11 cellular contexts compared by ENCODE assay signal in genomic region chr5:63959177-63959982, GRCh38. TPM values are rescaled to one million over a fixed set of nuclear protein-coding genes. Genes with fewer than 3 reads are reported as not detected.
A peak's percentile ranks its signal among the peaks of the same experiment; 100 is the strongest.
DNase-seq lines count a peak whose midpoint lies in the region; ATAC-seq, FAIRE-seq and TF ChIP-seq lines count a peak whose summit lies in the region.
"Had no signal": no experiment of that assay in that cellular context is flagged by ENCODE, and none has a peak within 500 bp of the region (broad histone marks: within the 10 kb centered on the region; RNA-seq: fewer than 3 reads in every experiment).

No MANE protein-coding gene starts in this region.

- H3K27me3 Mint-ChIP-seq in type B pancreatic cell = peaks cover 71% of the 10 kb centered on the region
- peaks cover 11 to 13% of the 10 kb centered on the region in 2 donors for H3K27me3 Mint-ChIP-seq in natural killer cell treated with Interleukin-12 subunit alpha and Interleukin-12 subunit beta and Interleukin-15 and Interleukin-18, amount 100 ng/mL, for 72 hours

- no peak for ATAC-seq in Right ventricle myocardium superior (ENCODE audit: poor library complexity)
- no peak for ATAC-seq in natural killer cell treated with Interleukin-12 subunit alpha and Interleukin-12 subunit beta and Interleukin-15 and Interleukin-18, amount 100 ng/mL, for 72 hours
- ATAC-seq: activated T-helper 17 cell treated with anti-CD3 and anti-CD28 coated beads, Interleukin-2, amount 50 U/mL, for 72 hours had no signal

- no peak overlapping the region for H3K27ac Mint-ChIP-seq in type B pancreatic cell
- H3K27ac Mint-ChIP-seq in natural killer cell treated with Interleukin-12 subunit alpha and Interleukin-12 subunit beta and Interleukin-15 and Interleukin-18, amount 100 ng/mL, for 72 hours = no peak overlapping the region
- H3K27ac Mint-ChIP-seq: activated T-helper 17 cell treated with anti-CD3 and anti-CD28 coated beads, Interleukin-2, amount 50 U/mL, for 72 hours had no signal

- TF ChIP-seq POLR2A in GM12892 (IDR thresholded peaks at IDR 0.05; ENCODE audit: low read depth, low read length) = no peak

- H3K27ac ChIP-seq in right atrium auricular region (no peak overlapping the region), kidney (ENCODE audit: low read depth in 2 of 2, low read length in 2 of 2) (no peak overlapping the region)

- FAIRE-seq in kidney (lab: Jason Lieb, UNC) (no peak), GM12892 (lab: Jason Lieb, UNC) (no peak)
- FAIRE-seq: endothelial cell of umbilical vein had no signal

- H3K36me3 Mint-ChIP-seq in type B pancreatic cell = no peaks in the 10 kb centered on the region
- peaks cover 13% of the 10 kb centered on the region for H3K36me3 Mint-ChIP-seq in natural killer cell treated with Interleukin-12 subunit alpha and Interleukin-12 subunit beta and Interleukin-15 and Interleukin-18, amount 100 ng/mL, for 72 hours

- DNase-seq in Right ventricle myocardium superior = peak; percentile 38
- DNase-seq in right atrium auricular region (ENCODE audit: low spot score) = no peak
- DNase-seq in astrocyte of the hippocampus (ENCODE audit: low read depth, low spot score) = peak; percentile 68
- peak; percentile 46 for DNase-seq in kidney
- DNase-seq in type B pancreatic cell (ENCODE audit: extremely low spot score, unreplicated experiment) = peak; percentile 71
- DNase-seq in natural killer cell treated with Interleukin-12 subunit alpha and Interleukin-12 subunit beta and Interleukin-15 and Interleukin-18, amount 100 ng/mL, for 72 hours (ENCODE audit: low spot score) = no peak
- DNase-seq in stimulated activated naive CD4-positive, alpha-beta T cell treated with Interleukin-2 at 50 U/mL for 16 hours (lab: John Stamatoyannopoulos, UW) = no peak
- no peak for DNase-seq in GM12892 (ENCODE audit: insufficient read length)

- peaks cover 17 to 18% of the 10 kb centered on the region in 2 donors for H3K27me3 ChIP-seq in right atrium auricular region

- H3K4me1 ChIP-seq in right atrium auricular region (no peaks in the 10 kb centered on the region), kidney (ENCODE audit: control insufficient read depth in 1 of 2, insufficient read depth in 1 of 2, low read depth in 1 of 2, low read length in 2 of 2) (no peaks in the 10 kb centered on the region)

- no peak overlapping the region for H3K4me3 ChIP-seq in right atrium auricular region
- no peak overlapping the region for H3K4me3 ChIP-seq in kidney (ENCODE audit: low read length in 2 of 2)

- no peaks in the 10 kb centered on the region for H3K9me3 Mint-ChIP-seq in type B pancreatic cell
- H3K9me3 Mint-ChIP-seq in natural killer cell treated with Interleukin-12 subunit alpha and Interleukin-12 subunit beta and Interleukin-15 and Interleukin-18, amount 100 ng/mL, for 72 hours = peaks cover 11% of the 10 kb centered on the region

- H3K9me3 ChIP-seq in right atrium auricular region = no peaks in the 10 kb centered on the region
- H3K9me3 ChIP-seq in kidney (ENCODE audit: control insufficient read depth in 1 of 2, low read length in 2 of 2) = no peaks in the 10 kb centered on the region

- H3K4me3 Mint-ChIP-seq in type B pancreatic cell = peak overlapping the region; percentile 80
- no peak overlapping the region for H3K4me3 Mint-ChIP-seq in natural killer cell treated with Interleukin-12 subunit alpha and Interleukin-12 subunit beta and Interleukin-15 and Interleukin-18, amount 100 ng/mL, for 72 hours
- H3K4me3 Mint-ChIP-seq: activated T-helper 17 cell treated with anti-CD3 and anti-CD28 coated beads, Interleukin-2, amount 50 U/mL, for 72 hours had no signal

- H3K9ac ChIP-seq in kidney (ENCODE audit: low read length in 2 of 2) = no peak overlapping the region

- H3K36me3 ChIP-seq in right atrium auricular region = no peaks in the 10 kb centered on the region
- H3K36me3 ChIP-seq in kidney (ENCODE audit: control insufficient read depth in 1 of 2, insufficient read depth in 2 of 2, low read length in 2 of 2) = no peaks in the 10 kb centered on the region

- peaks cover 4% of the 10 kb centered on the region for H3K4me1 Mint-ChIP-seq in type B pancreatic cell (ENCODE audit: unreplicated experiment)
- H3K4me1 Mint-ChIP-seq in natural killer cell treated with Interleukin-12 subunit alpha and Interleukin-12 subunit beta and Interleukin-15 and Interleukin-18, amount 100 ng/mL, for 72 hours (ENCODE audit: low read depth in 2 of 2) = no peaks in the 10 kb centered on the region
- H3K4me1 Mint-ChIP-seq: activated T-helper 17 cell treated with anti-CD3 and anti-CD28 coated beads, Interleukin-2, amount 50 U/mL, for 72 hours had no signal

- intact Hi-C loops in Right ventricle myocardium superior (cut with DNase I) = no loop called here
- intact Hi-C loops in kidney (cut with DNase I) = no loop called here

- TF ChIP-seq CTCF in right atrium auricular region (IDR thresholded peaks at IDR 0.05) (no peak), kidney (IDR thresholded peaks at IDR 0.05; ENCODE audit: borderline replicate concordance, extremely low read depth, insufficient read depth) (no peak), type B pancreatic cell (conservative IDR thresholded peaks at IDR 0.05) (peak; percentile 72)

RNA-seq across cellular contexts. Expression of gene HTR1A, which starts 2.9 kb away (rescaled TPM):
- total RNA-seq in Right ventricle myocardium superior = not detected
- total RNA-seq in right atrium auricular region = not detected
- not detected for total RNA-seq in kidney
- not detected for polyA plus RNA-seq in kidney (ENCODE audit: insufficient read depth, low read depth, low replicate concordance)
- total RNA-seq in type B pancreatic cell (ENCODE audit: low replicate concordance) = 0.90 and 1.1 TPM in 2 replicates
- not detected for total RNA-seq in natural killer cell treated with Interleukin-12 subunit alpha and Interleukin-12 subunit beta and Interleukin-15 and Interleukin-18, amount 100 ng/mL, for 72 hours
- polyA plus RNA-seq in GM12892 (2012; ENCODE audit: missing spikeins) = not detected
- total RNA-seq: activated T-helper 17 cell treated with anti-CD3 and anti-CD28 coated beads, Interleukin-2, amount 50 U/mL, for 72 hours; endothelial cell of umbilical vein; T-helper 2 cell treated with Interferon-gamma antibody and Interleukin-4, amounts not matched to agents 100 ng/mL and 5 ng/mL, for 36 hours had no signal
- polyA plus RNA-seq: endothelial cell of umbilical vein had no signal

Comparison
In these comparisons a context has a peak if more than half of its experiments do, and no peak if none do; other contexts are left out.
1. DNase-seq: peak in Right ventricle myocardium superior (single experiment), astrocyte of the hippocampus (single experiment), kidney (single experiment) and type B pancreatic cell (single experiment); none in right atrium auricular region (single experiment), natural killer cell treated with Interleukin-12 subunit alpha and Interleukin-12 subunit beta and Interleukin-15 and Interleukin-18, amount 100 ng/mL, for 72 hours (single experiment), stimulated activated naive CD4-positive, alpha-beta T cell treated with Interleukin-2 at 50 U/mL for 16 hours (single experiment) and GM12892 (single experiment).